ENCODE assay signal across 22 cellular contexts in genomic region chr14:27090716-27091115, GRCh38.
"Had no signal": no experiment of that assay in that cellular context is flagged by ENCODE, and none has a peak within 500 bp of the region (broad histone marks: within the 10 kb centered on the region; RNA-seq: fewer than 3 reads in every experiment).

No MANE protein-coding gene starts in this region.

- H3K4me1 Mint-ChIP-seq: activated CD4-positive, alpha-beta T cell treated with anti-CD3 and anti-CD28 coated beads, Interleukin-2, amount 10 ng/mL, durations not matched to agents 7 days and 5 days; central memory CD8-positive, alpha-beta T cell; T-helper 17 cell had no signal

- H3K27ac Mint-ChIP-seq: activated CD4-positive, alpha-beta memory T cell treated with anti-CD3 and anti-CD28 coated beads for 36 hours; activated CD4-positive, alpha-beta T cell treated with anti-CD3 and anti-CD28 coated beads, Interleukin-2, amount 10 ng/mL, durations not matched to agents 7 days and 5 days; activated naive CD8-positive, alpha-beta T cell; brain; T-helper 17 cell had no signal

- H3K27me3 Mint-ChIP-seq: activated CD4-positive, alpha-beta memory T cell treated with anti-CD3 and anti-CD28 coated beads for 36 hours; activated CD4-positive, alpha-beta T cell treated with anti-CD3 and anti-CD28 coated beads, Interleukin-2, amount 10 ng/mL, durations not matched to agents 7 days and 5 days; activated naive CD8-positive, alpha-beta T cell; brain; central memory CD8-positive, alpha-beta T cell; T-helper 17 cell had no signal

- H3K4me3 Mint-ChIP-seq: activated CD4-positive, alpha-beta memory T cell treated with anti-CD3 and anti-CD28 coated beads for 36 hours; activated CD4-positive, alpha-beta T cell treated with anti-CD3 and anti-CD28 coated beads, Interleukin-2, amount 10 ng/mL, durations not matched to agents 7 days and 5 days; activated naive CD8-positive, alpha-beta T cell; activated T-cell treated with anti-CD3 and anti-CD28 coated beads, Interleukin-2, amount 50 U/mL, for 4 hours; brain; central memory CD8-positive, alpha-beta T cell; T-helper 17 cell had no signal

- H3K36me3 Mint-ChIP-seq: activated CD4-positive, alpha-beta memory T cell treated with anti-CD3 and anti-CD28 coated beads for 36 hours; activated naive CD8-positive, alpha-beta T cell; brain had no signal

- H3K9me3 Mint-ChIP-seq: brain had no signal

- DNase-seq: activated CD4-positive, alpha-beta memory T cell treated with anti-CD3 and anti-CD28 coated beads for 36 hours; activated CD4-positive, alpha-beta T cell treated with anti-CD3 and anti-CD28 coated beads, Interleukin-2, amount 10 ng/mL, durations not matched to agents 7 days and 5 days; activated CD4-positive, CD25-positive, alpha-beta regulatory T cell; activated CD8-positive, alpha-beta memory T cell treated with anti-CD3 and anti-CD28 coated beads for 24 hours; activated effector memory CD4-positive, alpha-beta T cell treated with anti-CD3 and anti-CD28 coated beads, Interleukin-2, amount 50 U/mL, for 16 hours; activated naive CD4-positive, alpha-beta T cell treated with Interleukin-2 at 50 U/mL for 16 hours; activated T-cell treated with anti-CD3 and anti-CD28 coated beads, Interleukin-2, amount 50 U/mL, for 4 hours; amygdala; cortex of kidney; NCI-H1105; NCI-H1436; NCI-H1694 treated with DMSO at 0.1 percent for 48 hours; NCI-H2081; NCI-H2171 treated with DMSO at 0.1 percent for 48 hours; NCI-H226; PC-3; SHP77; T-helper 17 cell; T1000 had no signal
